In genomic region chr5:109575506-109575905, GRCh38 we compare ENCODE assay signal across 26 cellular contexts.
"Had no signal": no experiment of that assay in that cellular context is flagged by ENCODE, and none has a peak within 500 bp of the region (broad histone marks: within the 10 kb centered on the region; RNA-seq: fewer than 3 reads in every experiment).

No MANE protein-coding gene starts in this region.

- H3K4me1 ChIP-seq: stomach, suprapubic skin, testis, thyroid gland, tibial artery, tibial nerve, transverse colon, upper lobe of left lung, upper lobe of right lung, uterus, vagina had no signal

- H3K4me3 ChIP-seq: stomach, suprapubic skin, testis, thoracic aorta, thyroid gland, tibial artery, tibial nerve, transverse colon, upper lobe of left lung, upper lobe of right lung, uterus, vagina had no signal

- DNase-seq: stimulated activated CD4-positive, alpha-beta T cell treated with anti-CD3 and anti-CD28 coated beads, Interleukin-2, amount 100 ng/mL, for 48 hours; stimulated activated CD4-positive, alpha-beta T cell treated with anti-CD3 and anti-CD28 coated beads, Interleukin-4, amount 100 ng/mL, for 1 hour; stimulated activated CD4-positive, alpha-beta T cell treated with anti-CD3 and anti-CD28 coated beads, Interleukin-4, amount 100 ng/mL, for 24 hours; stimulated activated CD4-positive, alpha-beta T cell treated with anti-CD3 and anti-CD28 coated beads, Interleukin-4, amount 100 ng/mL, for 4 hours; stimulated activated CD8-positive, alpha-beta memory T cell treated with anti-CD3 and anti-CD28 coated beads, Interleukin-4, amount 100 ng/mL, for 48 hours; stimulated activated naive B cell treated with anti-CD40 and anti-IgM and Interleukin-4, amounts not matched to agents 10 μg/mL and 1 μg/mL and 100 μg/mL, for 72 hours; stimulated activated naive CD4-positive, alpha-beta T cell; stimulated activated naive CD4-positive, alpha-beta T cell treated with Interleukin-2 at 50 U/mL for 16 hours; stimulated activated naive CD8-positive, alpha-beta T cell treated with anti-CD3 and anti-CD28 coated beads, Interleukin-15, amount 100 ng/mL, for 72 hours; stimulated activated naive CD8-positive, alpha-beta T cell treated with anti-CD3 and anti-CD28 coated beads, Interleukin-15, Interleukin-2, amounts not matched to agents 100 U/mL and 50 U/mL, for 24 hours; stomach; substantia nigra; testis; thyroid gland; tibial artery; transverse colon; trophoblast cell; upper lobe of left lung; upper lobe of right lung; uterus had no signal

- H3K36me3 ChIP-seq: stomach, suprapubic skin, thoracic aorta, thyroid gland, tibial artery, tibial nerve, transverse colon, upper lobe of left lung, upper lobe of right lung, uterus, vagina had no signal

- H3K27me3 ChIP-seq: stomach, suprapubic skin, testis, thyroid gland, tibial artery, tibial nerve, transverse colon, upper lobe of left lung, upper lobe of right lung, uterus, vagina had no signal

- ATAC-seq: stimulated activated memory B cell treated with anti-CD40 and anti-IgM and Interleukin-4, amounts not matched to agents 10 μg/mL and 1 μg/mL and 100 μg/mL, for 72 hours; stimulated activated naive B cell treated with anti-CD40 and anti-IgM and Interleukin-4, amounts not matched to agents 10 μg/mL and 1 μg/mL and 100 μg/mL, for 72 hours; stimulated activated naive CD8-positive, alpha-beta T cell treated with anti-CD3 and anti-CD28 coated beads, Interleukin-15, amount 100 ng/mL, for 72 hours; stimulated activated naive CD8-positive, alpha-beta T cell treated with anti-CD3 and anti-CD28 coated beads, Interleukin-15, Interleukin-2, amounts not matched to agents 100 U/mL and 50 U/mL, for 24 hours; upper lobe of right lung had no signal

- H3K27ac ChIP-seq: stomach, suprapubic skin, testis, thoracic aorta, thyroid gland, tibial artery, tibial nerve, transverse colon, upper lobe of left lung, upper lobe of right lung, uterus, vagina had no signal

- H3K9me3 ChIP-seq: stomach, suprapubic skin, testis, thoracic aorta, thyroid gland, tibial artery, tibial nerve, transverse colon, upper lobe of left lung, upper lobe of right lung, uterus, vagina had no signal

- FAIRE-seq: urothelium cell line had no signal
